ENCODE assay signal across 1 cellular context in the genomic region with DNA sequence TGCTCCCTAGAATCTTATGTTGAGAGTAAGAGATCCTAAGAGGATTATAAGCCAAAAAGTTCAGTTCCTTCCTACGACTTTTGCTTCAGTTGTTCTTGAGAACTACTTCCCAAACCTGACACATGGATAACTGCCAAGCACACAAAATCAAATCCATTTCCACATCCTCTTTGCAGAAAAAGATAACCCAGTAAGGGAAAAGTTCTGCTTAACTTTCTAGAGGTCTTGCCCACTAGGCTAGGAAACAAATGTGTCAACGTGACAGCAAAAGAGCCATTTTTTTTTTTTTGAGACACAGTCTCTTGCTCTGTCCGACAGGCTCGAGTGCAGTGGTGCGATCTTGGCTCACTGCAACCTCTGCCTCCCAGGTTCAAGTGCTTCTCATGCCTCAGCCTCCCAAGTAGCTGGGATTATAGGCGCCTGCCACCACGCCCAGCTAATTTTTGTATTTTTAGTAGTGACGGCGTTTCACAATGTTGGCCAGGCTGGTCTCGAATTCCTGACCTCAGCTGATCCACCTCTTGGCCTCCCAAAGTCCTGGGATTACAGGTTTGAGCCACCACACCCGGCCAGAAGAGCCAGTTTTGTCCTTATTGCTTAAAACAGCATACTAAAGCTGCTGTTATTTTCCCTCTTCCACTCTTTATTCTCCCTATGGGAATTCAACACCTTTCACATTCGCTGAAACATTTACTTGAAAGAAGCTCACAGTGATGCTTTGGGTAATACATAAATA.
TF ChIP-seq lines count a peak whose summit lies in the region.

No MANE protein-coding gene starts in this region.

TF ChIP-seq in GM23338, 12 proteins besides CTCF, POLR2A, EP300 and RAD21 (continued from another document):
- TF ChIP-seq CREB1 (CRISPR knock-in tag; IDR thresholded peaks at IDR 0.05; ENCODE audit: low read depth) (no peak), JUNB (IDR thresholded peaks at IDR 0.05; ENCODE audit: unreplicated experiment) (no peak), ZNF114 (CRISPR knock-in tag; IDR thresholded peaks at IDR 0.05) (no peak), EZH2 (IDR thresholded peaks at IDR 0.05; ENCODE audit: low read depth, unreplicated experiment) (no peak), ZNF331 (CRISPR knock-in tag; IDR thresholded peaks at IDR 0.05; ENCODE audit: low read depth) (no peak), POLR2AphosphoS5 (IDR thresholded peaks at IDR 0.05; ENCODE audit: low read depth) (no peak), NANOG (IDR thresholded peaks at IDR 0.05; ENCODE audit: borderline replicate concordance) (no peak), EZH2phosphoT487 (IDR thresholded peaks at IDR 0.05; ENCODE audit: unreplicated experiment) (no peak), STAT1 (IDR thresholded peaks at IDR 0.05; ENCODE audit: unreplicated experiment) (no peak)
- TF ChIP-seq, protein P1, sequence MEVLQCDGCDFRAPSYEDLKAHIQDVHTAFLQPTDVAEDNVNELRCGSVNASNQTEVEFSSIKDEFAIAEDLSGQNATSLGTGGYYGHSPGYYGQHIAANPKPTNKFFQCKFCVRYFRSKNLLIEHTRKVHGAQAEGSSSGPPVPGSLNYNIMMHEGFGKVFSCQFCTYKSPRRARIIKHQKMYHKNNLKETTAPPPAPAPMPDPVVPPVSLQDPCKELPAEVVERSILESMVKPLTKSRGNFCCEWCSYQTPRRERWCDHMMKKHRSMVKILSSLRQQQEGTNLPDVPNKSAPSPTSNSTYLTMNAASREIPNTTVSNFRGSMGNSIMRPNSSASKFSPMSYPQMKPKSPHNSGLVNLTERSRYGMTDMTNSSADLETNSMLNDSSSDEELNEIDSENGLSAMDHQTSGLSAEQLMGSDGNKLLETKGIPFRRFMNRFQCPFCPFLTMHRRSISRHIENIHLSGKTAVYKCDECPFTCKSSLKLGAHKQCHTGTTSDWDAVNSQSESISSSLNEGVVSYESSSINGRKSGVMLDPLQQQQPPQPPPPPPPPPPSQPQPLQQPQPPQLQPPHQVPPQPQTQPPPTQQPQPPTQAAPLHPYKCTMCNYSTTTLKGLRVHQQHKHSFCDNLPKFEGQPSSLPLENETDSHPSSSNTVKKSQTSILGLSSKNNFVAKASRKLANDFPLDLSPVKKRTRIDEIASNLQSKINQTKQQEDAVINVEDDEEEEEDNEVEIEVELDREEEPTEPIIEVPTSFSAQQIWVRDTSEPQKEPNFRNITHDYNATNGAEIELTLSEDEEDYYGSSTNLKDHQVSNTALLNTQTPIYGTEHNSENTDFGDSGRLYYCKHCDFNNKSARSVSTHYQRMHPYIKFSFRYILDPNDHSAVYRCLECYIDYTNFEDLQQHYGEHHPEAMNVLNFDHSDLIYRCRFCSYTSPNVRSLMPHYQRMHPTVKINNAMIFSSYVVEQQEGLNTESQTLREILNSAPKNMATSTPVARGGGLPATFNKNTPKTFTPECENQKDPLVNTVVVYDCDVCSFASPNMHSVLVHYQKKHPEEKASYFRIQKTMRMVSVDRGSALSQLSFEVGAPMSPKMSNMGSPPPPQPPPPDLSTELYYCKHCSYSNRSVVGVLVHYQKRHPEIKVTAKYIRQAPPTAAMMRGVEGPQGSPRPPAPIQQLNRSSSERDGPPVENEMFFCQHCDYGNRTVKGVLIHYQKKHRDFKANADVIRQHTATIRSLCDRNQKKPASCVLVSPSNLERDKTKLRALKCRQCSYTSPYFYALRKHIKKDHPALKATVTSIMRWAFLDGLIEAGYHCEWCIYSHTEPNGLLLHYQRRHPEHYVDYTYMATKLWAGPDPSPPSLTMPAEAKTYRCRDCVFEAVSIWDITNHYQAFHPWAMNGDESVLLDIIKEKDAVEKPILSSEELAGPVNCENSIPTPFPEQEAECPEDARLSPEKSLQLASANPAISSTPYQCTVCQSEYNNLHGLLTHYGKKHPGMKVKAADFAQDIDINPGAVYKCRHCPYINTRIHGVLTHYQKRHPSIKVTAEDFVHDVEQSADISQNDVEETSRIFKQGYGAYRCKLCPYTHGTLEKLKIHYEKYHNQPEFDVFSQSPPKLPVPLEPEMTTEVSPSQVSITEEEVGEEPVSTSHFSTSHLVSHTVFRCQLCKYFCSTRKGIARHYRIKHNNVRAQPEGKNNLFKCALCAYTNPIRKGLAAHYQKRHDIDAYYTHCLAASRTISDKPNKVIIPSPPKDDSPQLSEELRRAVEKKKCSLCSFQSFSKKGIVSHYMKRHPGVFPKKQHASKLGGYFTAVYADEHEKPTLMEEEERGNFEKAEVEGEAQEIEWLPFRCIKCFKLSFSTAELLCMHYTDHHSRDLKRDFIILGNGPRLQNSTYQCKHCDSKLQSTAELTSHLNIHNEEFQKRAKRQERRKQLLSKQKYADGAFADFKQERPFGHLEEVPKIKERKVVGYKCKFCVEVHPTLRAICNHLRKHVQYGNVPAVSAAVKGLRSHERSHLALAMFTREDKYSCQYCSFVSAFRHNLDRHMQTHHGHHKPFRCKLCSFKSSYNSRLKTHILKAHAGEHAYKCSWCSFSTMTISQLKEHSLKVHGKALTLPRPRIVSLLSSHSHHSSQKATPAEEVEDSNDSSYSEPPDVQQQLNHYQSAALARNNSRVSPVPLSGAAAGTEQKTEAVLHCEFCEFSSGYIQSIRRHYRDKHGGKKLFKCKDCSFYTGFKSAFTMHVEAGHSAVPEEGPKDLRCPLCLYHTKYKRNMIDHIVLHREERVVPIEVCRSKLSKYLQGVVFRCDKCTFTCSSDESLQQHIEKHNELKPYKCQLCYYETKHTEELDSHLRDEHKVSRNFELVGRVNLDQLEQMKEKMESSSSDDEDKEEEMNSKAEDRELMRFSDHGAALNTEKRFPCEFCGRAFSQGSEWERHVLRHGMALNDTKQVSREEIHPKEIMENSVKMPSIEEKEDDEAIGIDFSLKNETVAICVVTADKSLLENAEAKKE (CRISPR knock-in tag; IDR thresholded peaks at IDR 0.05): no peak
